In the genomic region with DNA sequence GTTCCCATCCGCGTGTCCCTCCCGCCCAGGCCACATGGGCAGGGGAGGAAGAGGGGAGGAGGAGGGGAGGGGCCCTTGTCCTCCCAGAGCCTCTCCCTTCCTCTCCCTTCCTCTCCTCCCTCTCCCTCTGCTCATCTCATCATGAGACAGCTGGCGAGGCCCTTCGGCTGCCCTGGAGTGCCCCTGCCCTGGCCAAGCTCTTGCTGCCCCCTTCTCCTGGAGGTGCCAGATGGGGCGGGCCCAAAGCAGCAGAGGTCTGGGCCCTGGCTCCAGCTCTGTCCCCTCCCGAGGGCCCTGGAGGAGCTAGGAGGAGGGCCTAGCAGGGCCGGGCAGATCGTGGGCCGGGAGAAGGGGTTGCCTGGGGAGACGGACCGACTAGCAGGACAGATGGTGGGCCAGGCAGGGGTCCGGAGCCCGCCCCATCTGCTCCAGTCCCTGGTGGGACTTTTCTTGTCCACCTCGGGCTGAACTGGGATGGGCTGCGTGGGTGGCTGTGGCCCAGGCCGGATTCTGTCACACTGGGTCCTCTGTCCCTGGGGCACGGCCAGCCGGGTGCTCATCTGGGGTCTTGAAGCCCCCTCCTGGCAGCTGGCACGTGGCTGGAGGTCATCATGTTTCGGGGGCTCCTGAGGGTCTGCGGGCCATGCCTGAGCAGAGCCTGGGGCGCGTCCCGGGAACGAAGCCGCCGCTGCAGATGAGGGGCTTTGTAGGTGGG, we compare ENCODE assay signal across 14 cellular contexts.
DNase-seq lines count a peak whose midpoint lies in the region; ATAC-seq, FAIRE-seq and TF ChIP-seq lines count a peak whose summit lies in the region.
"Had no signal": no experiment of that assay in that cellular context is flagged by ENCODE, and none has a peak within 500 bp of the region (broad histone marks: within the 10 kb centered on the region; RNA-seq: fewer than 3 reads in every experiment).

No MANE protein-coding gene starts in this region.

- no peak overlapping the region for H3K4me2 ChIP-seq in IMR-90 (ENCODE audit: low read depth, low read length)
- H3K4me2 ChIP-seq in osteoblast (ENCODE audit: insufficient read depth, low read length): no peak overlapping the region

- H2BK20ac ChIP-seq in IMR-90 (ENCODE audit: low read depth, low read length): no peak overlapping the region

- ATAC-seq in IMR-90 (ENCODE audit: low read depth) (no peak), GM18909 (IDR thresholded peaks at IDR 0.05; ENCODE audit: poor library complexity, unreplicated experiment) (no peak)
- ATAC-seq: stimulated activated naive B cell treated with anti-CD40 and anti-IgM and Interleukin-4, amounts not matched to agents 10 μg/mL and 1 μg/mL and 100 μg/mL, for 72 hours had no signal

- in situ Hi-C loops in IMR-90 (cut with MboI; ENCODE audit: low sequenced_read_pairs): loop anchor here (10.0 kb wide), 1 partner anchor 153 kb away; no protein-coding TSS in a partner anchor

- POLR2A ChIA-PET in IMR-90 (lab: Charles Lee; ENCODE audit: unreplicated experiment): no interaction called here

- BruUV-seq in IMR-90 (replicated peaks; lab: Mats Ljungman, UMichigan): no TSS peak

- no peak overlapping the region for H4K91ac ChIP-seq in IMR-90 (ENCODE audit: insufficient read depth, low read depth, low read length)

- H3K9ac ChIP-seq in IMR-90 (ENCODE audit: low read depth, low read length): no peak overlapping the region

- peak overlapping the region; percentile 41 for H2AFZ ChIP-seq in IMR-90 (replicated peaks; ENCODE audit: low read length, poor library complexity)
- H2AFZ ChIP-seq in osteoblast (ENCODE audit: low read length): no peak overlapping the region

- no peak overlapping the region for H2BK120ac ChIP-seq in IMR-90 (ENCODE audit: low read depth, low read length)

- no peak overlapping the region for H2BK5ac ChIP-seq in IMR-90 (ENCODE audit: low read depth, low read length, poor library complexity, severe bottlenecking)

- no peak overlapping the region for H2BK15ac ChIP-seq in IMR-90 (ENCODE audit: low read depth, low read length)

- H3K9me1 ChIP-seq in IMR-90 (ENCODE audit: insufficient read depth, low read length): no peaks in the 10 kb centered on the region

- H3K4ac ChIP-seq in IMR-90 (ENCODE audit: low read depth, low read length): no peak overlapping the region

- H3K4me3 ChIP-seq in IMR-90 (ENCODE audit: insufficient read depth, low read depth, low read length) (no peak overlapping the region), osteoblast (ENCODE audit: insufficient read depth, low read length) (no peak overlapping the region)

- H3K36me3 ChIP-seq in IMR-90 (ENCODE audit: control insufficient read depth, insufficient read depth, low read length) (no peaks in the 10 kb centered on the region), osteoblast (ENCODE audit: insufficient read depth, low read length) (no peaks in the 10 kb centered on the region)

- no peak overlapping the region for H3K18ac ChIP-seq in IMR-90 (ENCODE audit: low read depth, low read length)

- H3K27ac ChIP-seq in IMR-90 (ENCODE audit: insufficient read depth, low read length) (no peak overlapping the region), osteoblast (ENCODE audit: low read depth, low read length) (no peak overlapping the region)
- H3K27ac ChIP-seq: VCaP had no signal

- no peak overlapping the region for H4K5ac ChIP-seq in IMR-90 (ENCODE audit: low read depth, low read length)

- H3K23ac ChIP-seq in IMR-90 (ENCODE audit: low read depth, low read length): no peak overlapping the region

- no peak for TF ChIP-seq RAD21 in IMR-90 (IDR thresholded peaks at IDR 0.05; ENCODE audit: low read length)

- no peak overlapping the region for H2AK5ac ChIP-seq in IMR-90 (ENCODE audit: low read depth, low read length)

- no peak for TF ChIP-seq POLR2A in IMR-90 (IDR thresholded peaks at IDR 0.05; ENCODE audit: low read depth, low read length)

- no peaks in the 10 kb centered on the region for H3K79me2 ChIP-seq in osteoblast (ENCODE audit: insufficient read depth, low read length)

- no peaks in the 10 kb centered on the region for H4K20me1 ChIP-seq in IMR-90 (ENCODE audit: insufficient read depth, low read length)
- no peaks in the 10 kb centered on the region for H4K20me1 ChIP-seq in osteoblast (ENCODE audit: insufficient read depth, low read length)

- no peak overlapping the region for H4K8ac ChIP-seq in IMR-90 (ENCODE audit: low read depth in 2 of 2, low read length in 2 of 2)

- DNase-seq in Daoy (ENCODE audit: low read depth) (peak; percentile 45), IMR-90 (no peak), cardiac septum (ENCODE audit: low spot score) (peak; percentile 76), osteoblast (ENCODE audit: insufficient read length, low spot score, missing footprints) (peak; percentile 58), GM19239 (ENCODE audit: insufficient read length, low spot score) (no peak)
- DNase-seq in activated CD4-positive, CD25-positive, alpha-beta regulatory T cell treated with anti-CD3 and anti-CD28 coated beads, Interleukin-2, amount 50 U/mL, for 72 hours: no peak
- DNase-seq: activated gamma-delta T cell; CD4-positive, CD25-positive, alpha-beta regulatory T cell; HCEC 1CT; mesendoderm; stimulated activated naive B cell treated with anti-CD40 and anti-IgM and Interleukin-4, amounts not matched to agents 10 μg/mL and 1 μg/mL and 100 μg/mL, for 72 hours had no signal

- H3K9me3 ChIP-seq in IMR-90 (ENCODE audit: control insufficient read depth, insufficient read depth, low read length) (peaks cover 53% of the 10 kb centered on the region), osteoblast (ENCODE audit: low read depth, low read length) (peaks cover 16% of the 10 kb centered on the region)

- H3K79me1 ChIP-seq in IMR-90 (ENCODE audit: low read depth in 1 of 2, low read length in 2 of 2): no peaks in the 10 kb centered on the region

- 80% methylated on average over 24 of the region's 28 CpGs; no CpG with 5 or more reads in 1 of the 2 experiments for WGBS in IMR-90 (ENCODE audit: extremely low coverage in 2 of 2, insufficient read length in 1 of 2), 2 experiments

- no peak for FAIRE-seq in GM19239 (lab: Jason Lieb, UNC)
- FAIRE-seq: bronchial epithelial cell had no signal

- H2AK9ac ChIP-seq in IMR-90 (replicated peaks; ENCODE audit: low read depth, low read length, poor library complexity): peak overlapping the region; percentile 30

- H3K27me3 ChIP-seq in IMR-90 (ENCODE audit: control insufficient read depth, insufficient read depth, low read length) (no peaks in the 10 kb centered on the region), osteoblast (ENCODE audit: insufficient read depth, low read length) (no peaks in the 10 kb centered on the region)

- H3K14ac ChIP-seq in IMR-90 (replicated peaks; ENCODE audit: low read depth, low read length): no peak overlapping the region

- dilution Hi-C loops in IMR-90 (cut with HindIII; ENCODE audit: low sequenced_read_pairs, unreplicated experiment): no loop called here

- CTCF ChIA-PET in IMR-90 (lab: Yijun Ruan, JAX): no interaction called here

- TF ChIP-seq CTCF in IMR-90 (conservative IDR thresholded peaks at IDR 0.05; ENCODE audit: low read depth, low read length) (no peak), osteoblast (IDR thresholded peaks at IDR 0.05; ENCODE audit: extremely low read depth, low read depth, low read length) (no peak)

- H3K56ac ChIP-seq in IMR-90 (ENCODE audit: extremely low read depth, insufficient read depth, low read length): no peak overlapping the region

- no peaks in the 10 kb centered on the region for H3K4me1 ChIP-seq in IMR-90 (ENCODE audit: control insufficient read depth, insufficient read depth, low read length)
- no peaks in the 10 kb centered on the region for H3K4me1 ChIP-seq in osteoblast (ENCODE audit: insufficient read depth, low read length)

- intact Hi-C loops in IMR-90 (cut with micrococcal nuclease): no loop called here
- intact Hi-C loops in cardiac septum (cut with DNase I): no loop called here

TF ChIP-seq in IMR-90, 13 proteins besides CTCF, POLR2A, EP300 and RAD21:
- TF ChIP-seq BHLHE40 (IDR thresholded peaks at IDR 0.05; ENCODE audit: low read depth, low read length) (no peak), SMC3 (IDR thresholded peaks at IDR 0.05; ENCODE audit: low read depth, low read length) (no peak), FOS (IDR thresholded peaks at IDR 0.05; ENCODE audit: low read depth, low read length) (no peak), NFE2L2 (IDR thresholded peaks at IDR 0.05; ENCODE audit: low read depth, low read length) (no peak), CEBPB (IDR thresholded peaks at IDR 0.05; ENCODE audit: low read depth, low read length) (no peak)
TF ChIP-seq in IMR-90: peak in this region for 0.

Comparison
In these comparisons a context has a peak if more than half of its experiments do, and no peak if none do; other contexts are left out.
1. DNase-seq: peak in Daoy (single experiment), cardiac septum (single experiment) and osteoblast (single experiment); none in IMR-90 (single experiment), GM19239 (single experiment) and activated CD4-positive, CD25-positive, alpha-beta regulatory T cell treated with anti-CD3 and anti-CD28 coated beads, Interleukin-2, amount 50 U/mL, for 72 hours (single experiment).